31 cellular contexts compared by ENCODE assay signal in the genomic region with DNA sequence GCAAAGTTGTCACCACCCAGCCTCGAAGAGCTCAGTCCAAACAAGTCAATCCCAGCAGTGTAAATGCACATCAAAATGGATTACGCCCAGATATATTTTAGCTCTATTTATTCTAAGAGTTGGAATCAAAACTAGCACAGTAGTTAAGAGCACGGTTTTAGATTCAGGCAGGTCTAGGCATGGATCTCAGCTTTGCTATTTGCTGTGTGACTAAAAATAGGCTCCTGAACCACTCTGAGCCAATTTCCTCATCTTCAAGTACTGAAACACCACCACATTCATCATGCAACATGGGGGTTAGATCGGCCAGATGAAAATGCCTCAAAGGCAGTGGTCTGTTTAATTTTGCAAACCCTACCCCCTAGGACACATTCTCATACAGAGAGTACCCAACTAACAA. TPM values are rescaled to one million over a fixed set of nuclear protein-coding genes. Genes with fewer than 3 reads are reported as not detected.
"Had no signal": no experiment of that assay in that cellular context is flagged by ENCODE, and none has a peak within 500 bp of the region (broad histone marks: within the 10 kb centered on the region; RNA-seq: fewer than 3 reads in every experiment).

No MANE protein-coding gene starts in this region.

- H3K9me3 Mint-ChIP-seq: natural killer cell; nephron; neural progenitor cell; stimulated activated memory B cell treated with anti-CD40 and anti-IgM and Interleukin-4, amounts not matched to agents 10 μg/mL and 1 μg/mL and 100 μg/mL, for 72 hours; stimulated activated naive CD8-positive, alpha-beta T cell treated with anti-CD3 and anti-CD28 coated beads, Interleukin-15, amount 100 ng/mL, for 72 hours; type B pancreatic cell had no signal

- H3K27me3 Mint-ChIP-seq: progenitor cell of endocrine pancreas, type B pancreatic cell had no signal

- H3K4me3 ChIP-seq: neural progenitor cell, ovary, psoas muscle, right lobe of liver, sigmoid colon, suprapubic skin, testis, tibial artery, transverse colon, upper lobe of right lung, uterus had no signal

- H3K27ac Mint-ChIP-seq: natural killer cell; nephron; neural progenitor cell; progenitor cell of endocrine pancreas; stimulated activated memory B cell treated with anti-CD40 and anti-IgM and Interleukin-4, amounts not matched to agents 10 μg/mL and 1 μg/mL and 100 μg/mL, for 72 hours; stimulated activated naive CD8-positive, alpha-beta T cell treated with anti-CD3 and anti-CD28 coated beads, Interleukin-15, amount 100 ng/mL, for 72 hours; type B pancreatic cell had no signal

- DNase-seq: natural killer cell; occipital lobe; ovary; posterior cingulate gyrus; psoas muscle; right cardiac atrium; right lobe of liver; sigmoid colon; small intestine; stimulated activated CD4-positive, alpha-beta T cell treated with anti-CD3 and anti-CD28 coated beads, Interleukin-15, amount 100 ng/mL, for 24 hours; stimulated activated CD4-positive, alpha-beta T cell treated with anti-CD3 and anti-CD28 coated beads, Interleukin-2, amount 100 ng/mL, for 24 hours; stimulated activated CD4-positive, alpha-beta T cell treated with anti-CD3 and anti-CD28 coated beads, Interleukin-2, amount 100 ng/mL, for 48 hours; stimulated activated CD4-positive, alpha-beta T cell treated with anti-CD3 and anti-CD28 coated beads, Interleukin-4, amount 100 ng/mL, for 24 hours; stimulated activated naive CD4-positive, alpha-beta T cell; stimulated activated naive CD8-positive, alpha-beta T cell treated with anti-CD3 and anti-CD28 coated beads, Interleukin-15, amount 100 ng/mL, for 72 hours; stimulated activated naive CD8-positive, alpha-beta T cell treated with anti-CD3 and anti-CD28 coated beads, Interleukin-15, Interleukin-2, amounts not matched to agents 100 U/mL and 50 U/mL, for 24 hours; substantia nigra; testis; tibial artery; transverse colon; upper lobe of right lung; uterus had no signal

- H3K36me3 Mint-ChIP-seq: natural killer cell; stimulated activated memory B cell treated with anti-CD40 and anti-IgM and Interleukin-4, amounts not matched to agents 10 μg/mL and 1 μg/mL and 100 μg/mL, for 72 hours; type B pancreatic cell had no signal

- H3K4me1 ChIP-seq: neural progenitor cell, parathyroid adenoma, psoas muscle, right lobe of liver, sigmoid colon, suprapubic skin, testis, transverse colon, upper lobe of right lung, uterus had no signal

- ATAC-seq: natural killer cell; psoas muscle; right lobe of liver; stimulated activated memory B cell treated with anti-CD40 and anti-IgM and Interleukin-4, amounts not matched to agents 10 μg/mL and 1 μg/mL and 100 μg/mL, for 72 hours; stimulated activated naive CD8-positive, alpha-beta T cell treated with anti-CD3 and anti-CD28 coated beads, Interleukin-15, amount 100 ng/mL, for 72 hours; stimulated activated naive CD8-positive, alpha-beta T cell treated with anti-CD3 and anti-CD28 coated beads, Interleukin-15, Interleukin-2, amounts not matched to agents 100 U/mL and 50 U/mL, for 24 hours had no signal

- H3K9me3 ChIP-seq: ovary, psoas muscle, right lobe of liver, sigmoid colon, suprapubic skin, testis, tibial artery, transverse colon, upper lobe of right lung, uterus had no signal

- H3K36me3 ChIP-seq: ovary, right lobe of liver, sigmoid colon, suprapubic skin, transverse colon, upper lobe of right lung, uterus had no signal

- H3K4me1 Mint-ChIP-seq: natural killer cell; neural progenitor cell; stimulated activated memory B cell treated with anti-CD40 and anti-IgM and Interleukin-4, amounts not matched to agents 10 μg/mL and 1 μg/mL and 100 μg/mL, for 72 hours; stimulated activated naive CD8-positive, alpha-beta T cell treated with anti-CD3 and anti-CD28 coated beads, Interleukin-15, amount 100 ng/mL, for 72 hours had no signal

- H3K4me3 Mint-ChIP-seq: natural killer cell; nephron; neural progenitor cell; stimulated activated memory B cell treated with anti-CD40 and anti-IgM and Interleukin-4, amounts not matched to agents 10 μg/mL and 1 μg/mL and 100 μg/mL, for 72 hours; stimulated activated naive CD8-positive, alpha-beta T cell treated with anti-CD3 and anti-CD28 coated beads, Interleukin-15, amount 100 ng/mL, for 72 hours; type B pancreatic cell had no signal

RNA-seq across cellular contexts. Expression of gene FGFBP2, which starts 55.9 kb away (rescaled TPM):
- total RNA-seq: occipital lobe, progenitor cell of endocrine pancreas, renal cortical epithelial cell, skeletal muscle tissue had no signal
